31 cellular contexts compared by ENCODE assay signal in the genomic region with DNA sequence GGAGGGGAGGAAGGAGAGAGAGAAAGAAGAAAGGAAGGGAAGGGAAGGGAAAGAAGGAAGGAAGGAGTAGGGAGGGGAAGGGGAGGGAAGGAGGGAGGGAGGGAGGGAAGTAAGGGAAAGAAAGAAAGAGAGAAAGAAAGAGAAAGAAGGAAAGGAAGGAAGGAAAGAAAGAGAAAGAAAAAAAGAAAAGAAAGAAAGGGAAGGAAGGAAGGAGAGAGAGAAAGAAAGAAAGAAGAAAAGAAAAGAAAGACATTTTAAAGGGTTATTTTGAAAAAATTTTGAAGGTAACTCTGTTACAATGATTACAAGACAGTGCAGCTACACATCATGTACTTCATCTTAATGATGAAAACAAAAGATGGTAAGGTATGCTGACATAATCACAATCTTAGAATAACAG. TPM values are rescaled to one million over a fixed set of nuclear protein-coding genes. Genes with fewer than 3 reads are reported as not detected.
"Had no signal": no experiment of that assay in that cellular context is flagged by ENCODE, and none has a peak within 500 bp of the region (broad histone marks: within the 10 kb centered on the region; RNA-seq: fewer than 3 reads in every experiment).

No MANE protein-coding gene starts in this region.

- H3K9me3 Mint-ChIP-seq: dendritic cell treated with granulocyte-macrophage colony-stimulating factor and Interleukin-4, amounts not matched to agents 40 ng/mL and 50 ng/mL, for 4 days; effector memory CD8-positive, alpha-beta T cell had no signal

- H3K27ac ChIP-seq: colonic mucosa, coronary artery, dorsolateral prefrontal cortex, epithelial cell of prostate, esophagus muscularis mucosa, esophagus squamous epithelium, foreskin keratinocyte, gastrocnemius medialis, gastroesophageal sphincter, heart left ventricle, heart right ventricle, hepatocyte had no signal

- ATAC-seq: effector memory CD8-positive, alpha-beta T cell; esophagus mucosa; foreskin keratinocyte; gastrocnemius medialis; gastroesophageal sphincter; heart left ventricle; heart right ventricle had no signal

- H3K79me2 ChIP-seq: hepatocyte had no signal

- H3K27me3 ChIP-seq: colonic mucosa, dorsolateral prefrontal cortex had no signal

- H3K4me3 Mint-ChIP-seq: dendritic cell treated with granulocyte-macrophage colony-stimulating factor and Interleukin-4, amounts not matched to agents 40 ng/mL and 50 ng/mL, for 4 days; effector memory CD8-positive, alpha-beta T cell; endodermal cell had no signal

- DNase-seq: colonic mucosa; cortex of kidney; dermis blood vessel endothelial cell; dorsolateral prefrontal cortex; effector CD4-positive, alpha-beta T cell; effector CD8-positive, alpha-beta T cell; effector memory CD4-positive, alpha-beta T cell; effector memory CD8-positive, alpha-beta T cell; endodermal cell; erythroblast; esophagus squamous epithelium; foreskin fibroblast; foreskin keratinocyte; foreskin melanocyte; gastrocnemius medialis; glutamatergic neuron; head of caudate nucleus; heart left ventricle; heart right ventricle had no signal

- H2AFZ ChIP-seq: hepatocyte had no signal

- H3K4me3 ChIP-seq: colonic mucosa, coronary artery, dorsolateral prefrontal cortex, esophagus muscularis mucosa, esophagus squamous epithelium, gastrocnemius medialis, gastroesophageal sphincter, heart left ventricle, heart right ventricle, hepatocyte had no signal

- H3K27ac Mint-ChIP-seq: dendritic cell treated with granulocyte-macrophage colony-stimulating factor and Interleukin-4, amounts not matched to agents 40 ng/mL and 50 ng/mL, for 4 days; effector memory CD8-positive, alpha-beta T cell; endodermal cell had no signal

- H3K36me3 ChIP-seq: colonic mucosa, esophagus muscularis mucosa, esophagus squamous epithelium, gastrocnemius medialis, gastroesophageal sphincter, heart left ventricle, heart right ventricle had no signal

- H3K4me2 ChIP-seq: hepatocyte had no signal

- H3K9me3 ChIP-seq: colonic mucosa, esophagus muscularis mucosa, esophagus squamous epithelium, gastrocnemius medialis had no signal

- FAIRE-seq: endometrium, endothelial cell of umbilical vein, frontal cortex had no signal

RNA-seq across cellular contexts. Expression of a gene that starts 3.9 kb away (rescaled TPM):
- total RNA-seq: dermis blood vessel endothelial cell, esophagus mucosa, fibroblast of villous mesenchyme, foreskin keratinocyte, gastrocnemius medialis, glomerular endothelial cell had no signal
- polyA plus RNA-seq: foreskin keratinocyte, heart left ventricle, heart right ventricle had no signal
